Comparison of ENCODE assay signal across 22 cellular contexts in the genomic region with DNA sequence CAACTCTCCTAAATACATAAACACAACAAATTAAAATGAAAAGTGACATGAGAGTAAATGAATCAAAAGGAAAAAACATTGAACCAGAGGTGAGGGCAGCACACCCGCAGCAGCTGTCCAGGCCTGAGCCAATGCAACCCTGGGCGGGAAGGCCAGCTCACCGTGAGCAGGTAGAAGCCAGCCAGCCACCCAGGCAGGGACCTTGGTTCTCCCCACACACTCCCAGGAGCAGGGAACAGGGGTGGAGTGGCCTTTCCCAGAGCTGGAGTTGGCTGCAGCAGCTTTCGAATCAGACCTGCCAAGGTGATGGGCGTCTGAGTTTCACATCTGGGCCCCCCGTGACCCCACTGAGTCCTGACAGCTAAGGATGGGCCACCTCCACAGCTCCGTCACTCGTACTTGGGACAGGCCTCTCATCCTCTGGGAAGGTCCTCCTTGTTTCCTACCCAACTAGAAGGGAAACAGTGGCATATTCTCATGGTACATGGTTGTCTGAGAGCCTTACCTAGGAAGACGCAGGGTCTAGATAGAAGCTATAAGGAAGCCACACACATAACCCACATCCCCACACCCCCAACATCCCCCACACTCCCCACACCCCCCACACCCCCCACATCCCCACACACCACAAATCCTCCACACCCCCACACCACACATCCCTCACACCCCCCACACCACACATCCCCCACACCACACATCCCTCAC.
DNase-seq lines count a peak whose midpoint lies in the region; ATAC-seq and TF ChIP-seq lines count a peak whose summit lies in the region.
"Had no signal": no experiment of that assay in that cellular context is flagged by ENCODE, and none has a peak within 500 bp of the region (broad histone marks: within the 10 kb centered on the region; RNA-seq: fewer than 3 reads in every experiment).

No MANE protein-coding gene starts in this region.

- H2AK5ac ChIP-seq in IMR-90 (ENCODE audit: low read depth, low read length): no peak overlapping the region

- no peak overlapping the region for H4K8ac ChIP-seq in IMR-90 (ENCODE audit: low read depth in 2 of 2, low read length in 2 of 2)

- intact Hi-C loops in IMR-90 (cut with micrococcal nuclease) (no loop called here), right cardiac atrium (cut with DNase I) (no loop called here)

- no peak for DNase-seq in stimulated activated naive CD8-positive, alpha-beta T cell treated with anti-CD3 and anti-CD28 coated beads, Interleukin-15, amount 100 ng/mL, for 72 hours
- no peak for DNase-seq in stimulated activated naive CD8-positive, alpha-beta T cell treated with anti-CD3 and anti-CD28 coated beads, Interleukin-15, Interleukin-2, amounts not matched to agents 100 U/mL and 50 U/mL, for 24 hours
- DNase-seq in IMR-90: no peak
- DNase-seq in glutamatergic neuron: no peak
- DNase-seq in right cardiac atrium: no peak
- no peak for DNase-seq in T-helper 9 cell
- DNase-seq: COR-L47, DMS 273 treated with DMSO at 0.1 percent for 48 hours, HCEC 1CT, MV-4-11, NCI-H1930, NCI-H226, NCI-H524, NCI-H82, PC-3, SW 1271 had no signal

- dilution Hi-C loops in IMR-90 (cut with HindIII; ENCODE audit: low sequenced_read_pairs, unreplicated experiment): no loop called here

- no peak overlapping the region for H3K4me3 Mint-ChIP-seq in stimulated activated naive CD8-positive, alpha-beta T cell treated with anti-CD3 and anti-CD28 coated beads, Interleukin-15, amount 100 ng/mL, for 72 hours
- H3K4me3 Mint-ChIP-seq in glutamatergic neuron (ENCODE audit: unreplicated experiment): peak overlapping the region; percentile 34
- H3K4me3 Mint-ChIP-seq in stimulated activated memory B cell treated with anti-CD40 and anti-IgM and Interleukin-4, amounts not matched to agents 10 μg/mL and 1 μg/mL and 100 μg/mL, for 72 hours: no peak overlapping the region
- H3K4me3 Mint-ChIP-seq: CD14-positive monocyte, GM23338 had no signal

- H4K20me1 ChIP-seq in IMR-90 (ENCODE audit: insufficient read depth, low read length): no peaks in the 10 kb centered on the region

- H4K91ac ChIP-seq in IMR-90 (ENCODE audit: insufficient read depth, low read depth, low read length): no peak overlapping the region

- H3K36me3 ChIP-seq in IMR-90 (ENCODE audit: control insufficient read depth, insufficient read depth, low read length): peaks cover 25% of the 10 kb centered on the region

- H4K5ac ChIP-seq in IMR-90 (ENCODE audit: low read depth, low read length): peak overlapping the region; percentile 14; the same call in 1 of the 2 replicates

- no peak overlapping the region for H2BK15ac ChIP-seq in IMR-90 (ENCODE audit: low read depth, low read length)

- 0 out of 4 replicates have a peak, but pooled peaks cover 0 to 4% of the 10 kb centered on the region in 2 experiments for H3K79me1 ChIP-seq in IMR-90 (ENCODE audit: low read depth in 1 of 2, low read length in 2 of 2)

- no TSS peak for BruUV-seq in IMR-90 (replicated peaks; lab: Mats Ljungman, UMichigan)

- no peak overlapping the region for H3K14ac ChIP-seq in IMR-90 (replicated peaks; ENCODE audit: low read depth, low read length)

- H3K4me1 ChIP-seq in IMR-90 (ENCODE audit: control insufficient read depth, insufficient read depth, low read length) (peaks cover 3% of the 10 kb centered on the region; the same call in 1 of the 2 replicates), right cardiac atrium (ENCODE audit: control insufficient read depth, insufficient read depth, low read length) (no peaks in the 10 kb centered on the region)

- no peak overlapping the region for H3K18ac ChIP-seq in IMR-90 (ENCODE audit: low read depth, low read length)

- H2AK9ac ChIP-seq in IMR-90 (replicated peaks; ENCODE audit: low read depth, low read length, poor library complexity): no peak overlapping the region

- H3K23ac ChIP-seq in IMR-90 (ENCODE audit: low read depth, low read length): no peak overlapping the region

- 95% methylated on average over 4 of the region's 9 CpGs; no CpG with 5 or more reads in 1 of the 2 experiments for WGBS in IMR-90 (ENCODE audit: extremely low coverage in 2 of 2, insufficient read length in 1 of 2), 2 experiments
- WGBS in right cardiac atrium: 95% methylated on average over 9 of the region's 9 CpGs

- TF ChIP-seq POLR2A in IMR-90 (IDR thresholded peaks at IDR 0.05; ENCODE audit: low read depth, low read length): no peak

- peaks cover 3% of the 10 kb centered on the region; the same call in 1 of the 2 replicates for H3K9me1 ChIP-seq in IMR-90 (ENCODE audit: insufficient read depth, low read length)

- H3K27ac ChIP-seq in IMR-90 (ENCODE audit: insufficient read depth, low read length) (0 out of 2 replicates have a peak overlapping the region, but pooled peaks have one; percentile 20), right cardiac atrium (ENCODE audit: low read length) (no peak overlapping the region)
- H3K27ac ChIP-seq: KMS-11, SJSA1 had no signal

- peaks cover 5% of the 10 kb centered on the region for H3K4me1 Mint-ChIP-seq in stimulated activated naive CD8-positive, alpha-beta T cell treated with anti-CD3 and anti-CD28 coated beads, Interleukin-15, amount 100 ng/mL, for 72 hours
- H3K4me1 Mint-ChIP-seq in glutamatergic neuron (ENCODE audit: low read depth, unreplicated experiment): peaks cover 2% of the 10 kb centered on the region
- H3K4me1 Mint-ChIP-seq in stimulated activated memory B cell treated with anti-CD40 and anti-IgM and Interleukin-4, amounts not matched to agents 10 μg/mL and 1 μg/mL and 100 μg/mL, for 72 hours: no peaks in the 10 kb centered on the region

- H3K36me3 Mint-ChIP-seq in glutamatergic neuron (ENCODE audit: unreplicated experiment): peaks cover 15% of the 10 kb centered on the region
- no peaks in the 10 kb centered on the region for H3K36me3 Mint-ChIP-seq in stimulated activated memory B cell treated with anti-CD40 and anti-IgM and Interleukin-4, amounts not matched to agents 10 μg/mL and 1 μg/mL and 100 μg/mL, for 72 hours
- H3K36me3 Mint-ChIP-seq: CD14-positive monocyte had no signal

- peak; percentile 32 for ATAC-seq in stimulated activated naive CD8-positive, alpha-beta T cell treated with anti-CD3 and anti-CD28 coated beads, Interleukin-15, amount 100 ng/mL, for 72 hours
- no peak for ATAC-seq in stimulated activated naive CD8-positive, alpha-beta T cell treated with anti-CD3 and anti-CD28 coated beads, Interleukin-15, Interleukin-2, amounts not matched to agents 100 U/mL and 50 U/mL, for 24 hours
- ATAC-seq in IMR-90 (ENCODE audit: low read depth) (no peak), HG03432 (IDR thresholded peaks at IDR 0.05; ENCODE audit: unreplicated experiment) (no peak), right cardiac atrium (no peak)
- peak; percentile 59 for ATAC-seq in stimulated activated memory B cell treated with anti-CD40 and anti-IgM and Interleukin-4, amounts not matched to agents 10 μg/mL and 1 μg/mL and 100 μg/mL, for 72 hours
- ATAC-seq: GM23338, PC-3 had no signal

- POLR2A ChIA-PET in IMR-90 (lab: Charles Lee; ENCODE audit: unreplicated experiment): no interaction called here

- CTCF ChIA-PET in IMR-90 (lab: Yijun Ruan, JAX): interaction anchor here (1.5 kb wide), 1 partner anchor 12 kb away, joined by 4 read pairs; no protein-coding TSS in a partner anchor

- TF ChIP-seq RAD21 in IMR-90 (IDR thresholded peaks at IDR 0.05; ENCODE audit: low read length): no peak

- in situ Hi-C loops in IMR-90 (cut with MboI; ENCODE audit: low sequenced_read_pairs): no loop called here

- no peaks in the 10 kb centered on the region for H3K9me3 Mint-ChIP-seq in stimulated activated naive CD8-positive, alpha-beta T cell treated with anti-CD3 and anti-CD28 coated beads, Interleukin-15, amount 100 ng/mL, for 72 hours
- peaks cover 5% of the 10 kb centered on the region for H3K9me3 Mint-ChIP-seq in glutamatergic neuron (ENCODE audit: unreplicated experiment)
- no peaks in the 10 kb centered on the region for H3K9me3 Mint-ChIP-seq in stimulated activated memory B cell treated with anti-CD40 and anti-IgM and Interleukin-4, amounts not matched to agents 10 μg/mL and 1 μg/mL and 100 μg/mL, for 72 hours

- no peak overlapping the region for H2AFZ ChIP-seq in IMR-90 (replicated peaks; ENCODE audit: low read length, poor library complexity)

- no peak overlapping the region for H2BK20ac ChIP-seq in IMR-90 (ENCODE audit: low read depth, low read length)

- TF ChIP-seq CTCF in IMR-90 (conservative IDR thresholded peaks at IDR 0.05; ENCODE audit: low read depth, low read length) (no peak), glutamatergic neuron (IDR thresholded peaks at IDR 0.05; ENCODE audit: partially characterized antibody, unreplicated experiment) (no peak)

- H3K56ac ChIP-seq in IMR-90 (ENCODE audit: extremely low read depth, insufficient read depth, low read length): no peak overlapping the region

- no peak overlapping the region for H2BK120ac ChIP-seq in IMR-90 (ENCODE audit: low read depth, low read length)

- no peak overlapping the region for H3K27ac Mint-ChIP-seq in stimulated activated naive CD8-positive, alpha-beta T cell treated with anti-CD3 and anti-CD28 coated beads, Interleukin-15, amount 100 ng/mL, for 72 hours
- H3K27ac Mint-ChIP-seq in glutamatergic neuron (ENCODE audit: unreplicated experiment): no peak overlapping the region
- H3K27ac Mint-ChIP-seq in stimulated activated memory B cell treated with anti-CD40 and anti-IgM and Interleukin-4, amounts not matched to agents 10 μg/mL and 1 μg/mL and 100 μg/mL, for 72 hours: no peak overlapping the region
- H3K27ac Mint-ChIP-seq: CD14-positive monocyte, GM23338 had no signal

- H3K4me3 ChIP-seq in IMR-90 (ENCODE audit: insufficient read depth, low read depth, low read length) (no peak overlapping the region), right cardiac atrium (ENCODE audit: low read length) (no peak overlapping the region)
- H3K4me3 ChIP-seq: GM23338, SJSA1 had no signal

- H3K9me3 ChIP-seq in IMR-90 (ENCODE audit: control insufficient read depth, insufficient read depth, low read length) (no peaks in the 10 kb centered on the region), right cardiac atrium (ENCODE audit: control insufficient read depth, low read length) (no peaks in the 10 kb centered on the region)
- H3K9me3 ChIP-seq: SJSA1 had no signal

- H3K4ac ChIP-seq in IMR-90 (ENCODE audit: low read depth, low read length): no peak overlapping the region

- peak overlapping the region; percentile 50 for H2BK5ac ChIP-seq in IMR-90 (ENCODE audit: low read depth, low read length, poor library complexity, severe bottlenecking)

- H3K4me2 ChIP-seq in IMR-90 (ENCODE audit: low read depth, low read length): no peak overlapping the region
- H3K4me2 ChIP-seq: GM23338, KMS-11 had no signal

- H3K9ac ChIP-seq in IMR-90 (ENCODE audit: low read depth, low read length): no peak overlapping the region
- H3K9ac ChIP-seq: KMS-11 had no signal

- H3K27me3 ChIP-seq in IMR-90 (ENCODE audit: control insufficient read depth, insufficient read depth, low read length) (no peaks in the 10 kb centered on the region), right cardiac atrium (ENCODE audit: control insufficient read depth, insufficient read depth) (no peaks in the 10 kb centered on the region)
- H3K27me3 ChIP-seq: SJSA1 had no signal

- H3K27me3 Mint-ChIP-seq in stimulated activated naive CD8-positive, alpha-beta T cell treated with anti-CD3 and anti-CD28 coated beads, Interleukin-15, amount 100 ng/mL, for 72 hours: no peaks in the 10 kb centered on the region
- H3K27me3 Mint-ChIP-seq in glutamatergic neuron (ENCODE audit: unreplicated experiment): peaks cover 5% of the 10 kb centered on the region
- H3K27me3 Mint-ChIP-seq in stimulated activated memory B cell treated with anti-CD40 and anti-IgM and Interleukin-4, amounts not matched to agents 10 μg/mL and 1 μg/mL and 100 μg/mL, for 72 hours: no peaks in the 10 kb centered on the region

Comparison
In these comparisons a context has a peak if more than half of its experiments do, and no peak if none do; other contexts are left out.
1. ATAC-seq: peak in stimulated activated naive CD8-positive, alpha-beta T cell treated with anti-CD3 and anti-CD28 coated beads, Interleukin-15, amount 100 ng/mL, for 72 hours (single experiment) and stimulated activated memory B cell treated with anti-CD40 and anti-IgM and Interleukin-4, amounts not matched to agents 10 μg/mL and 1 μg/mL and 100 μg/mL, for 72 hours (single experiment); none in stimulated activated naive CD8-positive, alpha-beta T cell treated with anti-CD3 and anti-CD28 coated beads, Interleukin-15, Interleukin-2, amounts not matched to agents 100 U/mL and 50 U/mL, for 24 hours (single experiment), IMR-90 (single experiment), HG03432 (single experiment) and right cardiac atrium (0 of 2).